Comparison of ENCODE assay signal across 2 cellular contexts in the genomic region with DNA sequence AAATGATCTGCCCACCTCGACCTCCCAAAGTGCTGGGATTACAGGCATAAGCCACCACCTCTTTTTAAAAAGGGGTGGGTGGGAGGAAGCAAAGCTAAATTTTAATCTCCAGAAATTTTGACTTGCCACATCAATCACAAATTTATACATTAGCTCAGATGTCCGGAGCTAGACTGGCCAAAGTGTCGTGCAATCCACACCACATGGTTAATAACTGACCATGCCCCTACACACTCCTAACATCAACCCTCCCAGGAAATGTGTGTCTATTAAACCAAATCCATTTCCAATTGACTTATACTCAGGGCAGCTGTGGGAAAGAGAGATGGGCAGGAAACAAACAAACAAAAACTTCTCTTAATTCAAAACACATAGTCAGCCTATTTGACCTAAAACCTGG.
TF ChIP-seq lines count a peak whose summit lies in the region.

No MANE protein-coding gene starts in this region.

TF ChIP-seq in A549, 52 proteins besides CTCF, POLR2A, EP300 and RAD21:
- no peak for TF ChIP-seq MAZ (IDR thresholded peaks at IDR 0.05; ENCODE audit: borderline replicate concordance, low read depth, low read length)
- TF ChIP-seq TFCP2L1 (CRISPR knock-in tag; IDR thresholded peaks at IDR 0.05), result no peak
- no peak for TF ChIP-seq MYC (IDR thresholded peaks at IDR 0.05; ENCODE audit: borderline replicate concordance, low read length)
- TF ChIP-seq ZNF302 (CRISPR knock-in tag; IDR thresholded peaks at IDR 0.05), result no peak
- TF ChIP-seq SREBF2 (IDR thresholded peaks at IDR 0.05), result no peak
- TF ChIP-seq EHF (CRISPR knock-in tag; IDR thresholded peaks at IDR 0.05), result no peak
- no peak for TF ChIP-seq ATOH8 (CRISPR knock-in tag; IDR thresholded peaks at IDR 0.05; ENCODE audit: low read depth)
- TF ChIP-seq PBX3 (IDR thresholded peaks at IDR 0.05), result no peak
- no peak for TF ChIP-seq GATA3 (IDR thresholded peaks at IDR 0.05; ENCODE audit: borderline replicate concordance)
- no peak for TF ChIP-seq ZC3H11A (IDR thresholded peaks at IDR 0.05)
- no peak for TF ChIP-seq BHLHE40 (IDR thresholded peaks at IDR 0.05; ENCODE audit: low read depth, low read length)
- no peak for TF ChIP-seq JUN (IDR thresholded peaks at IDR 0.05)
- no peak for TF ChIP-seq NR3C1 (IDR thresholded peaks at IDR 0.05)
- TF ChIP-seq ELK1 (IDR thresholded peaks at IDR 0.05; ENCODE audit: low read depth, low read length), result no peak
- no peak for TF ChIP-seq KDM1A (IDR thresholded peaks at IDR 0.05; ENCODE audit: low read depth)
- TF ChIP-seq HOXB13 (CRISPR knock-in tag; IDR thresholded peaks at IDR 0.05; ENCODE audit: low read depth), result no peak
- TF ChIP-seq MAFK (IDR thresholded peaks at IDR 0.05; ENCODE audit: partially characterized antibody), result no peak
- no peak for TF ChIP-seq CEBPB (IDR thresholded peaks at IDR 0.05)

TF ChIP-seq in HEK293, 187 proteins besides CTCF, POLR2A, EP300 and RAD21:
- peak; percentile 65 for TF ChIP-seq PRDM10 (tag by site-specific recombination; IDR thresholded peaks at IDR 0.05)
- TF ChIP-seq KLF10 (tag by site-specific recombination; IDR thresholded peaks at IDR 0.05), result no peak
- TF ChIP-seq ZNF138 (tag by site-specific recombination; IDR thresholded peaks at IDR 0.05; ENCODE audit: borderline replicate concordance), result no peak
- TF ChIP-seq SCRT1 (tag by site-specific recombination; IDR thresholded peaks at IDR 0.05; ENCODE audit: borderline replicate concordance), result no peak
